Comparison of ENCODE assay signal across 7 cellular contexts in the genomic region with DNA sequence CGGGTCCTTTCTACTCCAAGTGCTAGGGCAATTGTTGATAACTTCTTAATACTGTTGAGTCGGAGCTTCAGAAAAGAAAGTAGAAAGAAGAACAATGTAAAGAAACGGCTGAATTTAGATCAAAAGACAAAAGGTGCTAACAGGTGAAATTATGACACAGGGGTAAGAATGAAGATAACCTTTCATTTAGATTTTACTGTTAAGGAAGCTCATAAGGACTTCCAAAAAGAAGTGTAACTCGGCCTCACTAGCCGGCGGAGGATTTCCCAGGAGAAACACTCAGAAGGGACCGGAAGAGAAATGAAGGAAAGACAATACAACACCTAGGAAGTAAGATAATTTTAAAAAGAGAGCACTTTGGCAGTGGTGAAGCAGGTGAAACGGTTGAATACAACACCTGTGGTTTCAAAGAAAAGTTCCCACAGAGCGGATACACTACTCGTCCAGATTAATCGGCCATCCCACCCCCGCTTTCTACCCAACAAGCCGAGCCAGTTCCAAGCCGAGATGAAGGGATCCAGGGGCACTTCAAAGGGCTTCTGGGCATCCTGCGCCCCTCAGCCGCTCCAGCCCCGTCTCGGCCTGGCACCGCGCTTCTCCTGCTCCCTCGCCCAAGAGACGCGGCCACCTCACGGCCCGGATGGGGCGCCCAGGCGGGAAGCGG. TPM values are rescaled to one million over a fixed set of nuclear protein-coding genes. Genes with fewer than 3 reads are reported as not detected.
DNase-seq lines count a peak whose midpoint lies in the region; ATAC-seq and TF ChIP-seq lines count a peak whose summit lies in the region.

No MANE protein-coding gene starts in this region.

- no peaks in the 10 kb centered on the region for H3K27me3 Mint-ChIP-seq in central memory CD8-positive, alpha-beta T cell

- in situ Hi-C loops in transverse colon (cut with MboI; ENCODE audit: low pct_ligation_motif_present in 1 of 4, low pct_unique_long_range_greater_than_20kb in 1 of 4, low sequenced_read_pairs in 3 of 4): loop anchor here in 1 of 4 donors (10.0 kb wide), 1 partner anchor 161 kb away; a partner anchor contains a TSS

- DNase-seq in M059J (ENCODE audit: low read depth): peak; percentile 23
- DNase-seq in central memory CD8-positive, alpha-beta T cell (ENCODE audit: low spot score in 2 of 2): no peak
- no peak for DNase-seq in transverse colon
- no peak for DNase-seq in DMS153 (lab: John Stamatoyannopoulos, UW)

- H3K36me3 Mint-ChIP-seq in central memory CD8-positive, alpha-beta T cell (ENCODE audit: insufficient read depth): peaks cover 24% of the 10 kb centered on the region

- TF ChIP-seq RAD21 in liver (IDR thresholded peaks at IDR 0.05): no peak

- TF ChIP-seq POLR2A in transverse colon (IDR thresholded peaks at IDR 0.05): no peak

- TF ChIP-seq CTCF in liver (IDR thresholded peaks at IDR 0.05; ENCODE audit: low read depth, low read length, missing input control) (no peak), transverse colon (IDR thresholded peaks at IDR 0.05) (peak in 1 of 5 experiments; percentile 9)

- H3K4me3 ChIP-seq in liver (ENCODE audit: low read depth in 1 of 3, low read length in 3 of 3) (peak overlapping the region; percentile 89 to 96 (median 94)), transverse colon (peak overlapping the region; percentile 62 to 90 (median 79))

- H3K4me3 Mint-ChIP-seq in central memory CD8-positive, alpha-beta T cell: peak overlapping the region; percentile 88

- H3K4me1 ChIP-seq in liver (ENCODE audit: control insufficient read depth in 4 of 4, insufficient read depth in 4 of 4, low read length in 3 of 4) (peaks cover 0 to 28% (median 13%) of the 10 kb centered on the region in 4 donors), transverse colon (peaks cover 14 to 30% (median 18%) of the 10 kb centered on the region in 4 donors)

- intact Hi-C loops in transverse colon (cut with DNase I; ENCODE audit: low total_unique reads): no loop called here

- peaks cover 0 to 32% (median 20%) of the 10 kb centered on the region in 4 donors for H3K36me3 ChIP-seq in liver (ENCODE audit: control insufficient read depth in 4 of 4, insufficient read depth in 3 of 4, low read depth in 1 of 4, low read length in 3 of 4)
- peaks cover 0 to 12% (median 3%) of the 10 kb centered on the region in 4 donors for H3K36me3 ChIP-seq in transverse colon

- H3K4me1 Mint-ChIP-seq in central memory CD8-positive, alpha-beta T cell: peaks cover 44% of the 10 kb centered on the region

- H3K9me3 ChIP-seq in liver (ENCODE audit: control insufficient read depth in 4 of 4, low read length in 3 of 4) (no peaks in the 10 kb centered on the region), transverse colon (no peaks in the 10 kb centered on the region)

- H3K9ac ChIP-seq in liver (ENCODE audit: low read depth in 1 of 2, low read length in 2 of 2): peak overlapping the region; percentile 57 to 100

- H3K27me3 ChIP-seq in liver (ENCODE audit: control insufficient read depth in 4 of 4, insufficient read depth in 4 of 4, low read length in 3 of 4) (no peaks in the 10 kb centered on the region), transverse colon (no peaks in the 10 kb centered on the region)

- H3K27ac Mint-ChIP-seq in central memory CD8-positive, alpha-beta T cell (ENCODE audit: low read depth): peak overlapping the region; percentile 98

- peak overlapping the region; percentile 88 to 95 for H3K27ac ChIP-seq in liver (ENCODE audit: low read depth in 1 of 2, low read length in 2 of 2)
- H3K27ac ChIP-seq in transverse colon: peak overlapping the region; percentile 89 to 94 (median 91)

- under 1% methylated on average over 28 of the region's 28 CpGs for WGBS in liver
- 3 to 4% methylated on average over 6 to 20 of the region's 28 CpGs for WGBS in transverse colon (ENCODE audit: low coverage in 1 of 2), 2 donors

- no peak for TF ChIP-seq EP300 in transverse colon (IDR thresholded peaks at IDR 0.05; ENCODE audit: low read depth)

- ATAC-seq in GM18498 (IDR thresholded peaks at IDR 0.05; ENCODE audit: unreplicated experiment): peak; percentile 43
- peak; percentile 44 for ATAC-seq in GM21786 (IDR thresholded peaks at IDR 0.05; ENCODE audit: unreplicated experiment)
- ATAC-seq in central memory CD8-positive, alpha-beta T cell (replicated peaks; ENCODE audit: extremely low read depth, poor library complexity, severe bottlenecking): peak; percentile 37

- H3K9me3 Mint-ChIP-seq in central memory CD8-positive, alpha-beta T cell: no peaks in the 10 kb centered on the region

TF ChIP-seq in liver, 16 proteins besides CTCF, POLR2A, EP300 and RAD21:
- TF ChIP-seq FOXA1 (IDR thresholded peaks at IDR 0.05) (no peak), RXRA (IDR thresholded peaks at IDR 0.05) (no peak), TAF1 (conservative IDR thresholded peaks at IDR 0.05) (no peak), EGR1 (IDR thresholded peaks at IDR 0.05; ENCODE audit: low read depth in 2 of 2) (no peak), FOXA2 (IDR thresholded peaks at IDR 0.05) (no peak), YY1 (IDR thresholded peaks at IDR 0.05) (no peak)
- TF ChIP-seq, protein P1, sequence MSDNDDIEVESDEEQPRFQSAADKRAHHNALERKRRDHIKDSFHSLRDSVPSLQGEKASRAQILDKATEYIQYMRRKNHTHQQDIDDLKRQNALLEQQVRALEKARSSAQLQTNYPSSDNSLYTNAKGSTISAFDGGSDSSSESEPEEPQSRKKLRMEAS (IDR thresholded peaks at IDR 0.05): no peak
- TF ChIP-seq, protein P2, sequence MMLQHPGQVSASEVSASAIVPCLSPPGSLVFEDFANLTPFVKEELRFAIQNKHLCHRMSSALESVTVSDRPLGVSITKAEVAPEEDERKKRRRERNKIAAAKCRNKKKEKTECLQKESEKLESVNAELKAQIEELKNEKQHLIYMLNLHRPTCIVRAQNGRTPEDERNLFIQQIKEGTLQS (IDR thresholded peaks at IDR 0.05): no peak
- TF ChIP-seq, protein P3, sequence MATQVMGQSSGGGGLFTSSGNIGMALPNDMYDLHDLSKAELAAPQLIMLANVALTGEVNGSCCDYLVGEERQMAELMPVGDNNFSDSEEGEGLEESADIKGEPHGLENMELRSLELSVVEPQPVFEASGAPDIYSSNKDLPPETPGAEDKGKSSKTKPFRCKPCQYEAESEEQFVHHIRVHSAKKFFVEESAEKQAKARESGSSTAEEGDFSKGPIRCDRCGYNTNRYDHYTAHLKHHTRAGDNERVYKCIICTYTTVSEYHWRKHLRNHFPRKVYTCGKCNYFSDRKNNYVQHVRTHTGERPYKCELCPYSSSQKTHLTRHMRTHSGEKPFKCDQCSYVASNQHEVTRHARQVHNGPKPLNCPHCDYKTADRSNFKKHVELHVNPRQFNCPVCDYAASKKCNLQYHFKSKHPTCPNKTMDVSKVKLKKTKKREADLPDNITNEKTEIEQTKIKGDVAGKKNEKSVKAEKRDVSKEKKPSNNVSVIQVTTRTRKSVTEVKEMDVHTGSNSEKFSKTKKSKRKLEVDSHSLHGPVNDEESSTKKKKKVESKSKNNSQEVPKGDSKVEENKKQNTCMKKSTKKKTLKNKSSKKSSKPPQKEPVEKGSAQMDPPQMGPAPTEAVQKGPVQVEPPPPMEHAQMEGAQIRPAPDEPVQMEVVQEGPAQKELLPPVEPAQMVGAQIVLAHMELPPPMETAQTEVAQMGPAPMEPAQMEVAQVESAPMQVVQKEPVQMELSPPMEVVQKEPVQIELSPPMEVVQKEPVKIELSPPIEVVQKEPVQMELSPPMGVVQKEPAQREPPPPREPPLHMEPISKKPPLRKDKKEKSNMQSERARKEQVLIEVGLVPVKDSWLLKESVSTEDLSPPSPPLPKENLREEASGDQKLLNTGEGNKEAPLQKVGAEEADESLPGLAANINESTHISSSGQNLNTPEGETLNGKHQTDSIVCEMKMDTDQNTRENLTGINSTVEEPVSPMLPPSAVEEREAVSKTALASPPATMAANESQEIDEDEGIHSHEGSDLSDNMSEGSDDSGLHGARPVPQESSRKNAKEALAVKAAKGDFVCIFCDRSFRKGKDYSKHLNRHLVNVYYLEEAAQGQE (IDR thresholded peaks at IDR 0.05): no peak

RNA-seq across cellular contexts. Expression of a gene that starts 0.7 kb away (rescaled TPM):
- 46.0 and 46.3 TPM in 2 replicates for total RNA-seq in M059J (2014; rRNA removed; shearing (Covaris generic))
- total RNA-seq in liver: 100 to 1,000 TPM in 1 of 2 donors, 10 to 100 TPM in 1; 50.1 to 316 TPM
- 10 to 100 TPM; 33.2 to 55.0 TPM for polyA plus RNA-seq in liver
- total RNA-seq in transverse colon: 10 to 100 TPM; 28.1 to 55.5 (median 41.5) TPM
